1 cellular context compared by ENCODE assay signal in genomic region chr18:62399781-62400308, GRCh38.
TF ChIP-seq lines count a peak whose summit lies in the region.

No MANE protein-coding gene starts in this region.

TF ChIP-seq in GM23338, 12 proteins besides CTCF, POLR2A, EP300 and RAD21 (continued from another document):
- TF ChIP-seq REST (IDR thresholded peaks at IDR 0.05; ENCODE audit: unreplicated experiment): no peak
- TF ChIP-seq ZNF114 (CRISPR knock-in tag; IDR thresholded peaks at IDR 0.05): no peak
- no peak for TF ChIP-seq EZH2phosphoT487 (IDR thresholded peaks at IDR 0.05; ENCODE audit: unreplicated experiment)
- no peak for TF ChIP-seq NANOG (IDR thresholded peaks at IDR 0.05; ENCODE audit: borderline replicate concordance)
TF ChIP-seq in GM23338: peak in this region for 0.
